ENCODE assay signal across 10 cellular contexts in genomic region chr1:160711528-160712311, GRCh38. TPM values are rescaled to one million over a fixed set of nuclear protein-coding genes. Genes with fewer than 3 reads are reported as not detected.
DNase-seq lines count a peak whose midpoint lies in the region; ATAC-seq and TF ChIP-seq lines count a peak whose summit lies in the region.
"Had no signal": no experiment of that assay in that cellular context is flagged by ENCODE, and none has a peak within 500 bp of the region (broad histone marks: within the 10 kb centered on the region; RNA-seq: fewer than 3 reads in every experiment).

Gene CD48 (minus strand): TSS chr1:160711822. CDS start chr1:160711763, 59 bp downstream.

- H3K27ac ChIP-seq in esophagus squamous epithelium (peak within 1 kb of the TSS in 3 of 4 donors; percentile 60 to 67 (median 61)), urinary bladder (ENCODE audit: low read depth) (no peak within 1 kb of the TSS)

- intact Hi-C loops in T-helper 1 cell treated with Interleukin-12 subunit alpha and Interleukin-12 subunit beta and Interleukin-4 antibody, amounts not matched to agents 30 ng/mL and 1 ng/mL, for 36 hours (cut with micrococcal nuclease), result loop anchor here (1.0 to 5.0 kb wide), 10 partner anchors 9 to 614 kb away; partner anchors contain the start of genes DCAF8, IGSF8 and TOMM40L
- intact Hi-C loops in esophagus squamous epithelium (cut with DNase I), result no loop called here

- 56 to 64% methylated on average over 8 to 9 of the region's 9 CpGs for WGBS in esophagus squamous epithelium, 2 donors
- 22% methylated on average over 9 of the region's 9 CpGs for WGBS in urinary bladder

- peaks cover 0 to 22% (median 0%) of the 10 kb centered on the region in 4 donors for H3K27me3 ChIP-seq in esophagus squamous epithelium

- ATAC-seq in HG02759 (IDR thresholded peaks at IDR 0.05; ENCODE audit: unreplicated experiment) (peak; percentile 39), HG03139 (IDR thresholded peaks at IDR 0.05; ENCODE audit: unreplicated experiment) (no peak)

- TF ChIP-seq CTCF in esophagus squamous epithelium (IDR thresholded peaks at IDR 0.05), result no peak

- peak within 1 kb of the TSS in 3 of 4 donors; percentile 17 to 55 (median 36) for H3K4me3 ChIP-seq in esophagus squamous epithelium
- peak within 1 kb of the TSS; percentile 20 for H3K4me3 ChIP-seq in urinary bladder (ENCODE audit: low read depth, low read length)

- TF ChIP-seq POLR2A in GM10847 (IDR thresholded peaks at IDR 0.05; ENCODE audit: extremely low read depth, insufficient read length) (peak; percentile 11), esophagus squamous epithelium (IDR thresholded peaks at IDR 0.05) (peak in 1 of 4 donors; percentile 16)

- no peaks in the 10 kb centered on the region for H3K36me3 ChIP-seq in esophagus squamous epithelium
- H3K36me3 ChIP-seq in urinary bladder (ENCODE audit: insufficient read depth), result no peaks in the 10 kb centered on the region

- DNase-seq in esophagus squamous epithelium (lab: John Stamatoyannopoulos, UW), result no peak
- no peak for DNase-seq in HUDEP-2 (lab: John Stamatoyannopoulos, UW; ENCODE audit: unreplicated experiment in 76 of 76)
- no peak for DNase-seq in NCI-H2081 treated with DMSO at 0.1 percent for 48 hours (lab: John Stamatoyannopoulos, UW)

- H3K4me1 ChIP-seq in esophagus squamous epithelium, result peaks cover 0 to 5% (median 0%) of the 10 kb centered on the region in 3 donors
- H3K4me1 ChIP-seq in urinary bladder (ENCODE audit: insufficient read depth), result no peaks in the 10 kb centered on the region

- no peaks in the 10 kb centered on the region for H3K9me3 ChIP-seq in esophagus squamous epithelium

RNA-seq across cellular contexts. Expression of gene CD48, which starts in this region (rescaled TPM):
- total RNA-seq in T-helper 1 cell treated with Interleukin-12 subunit alpha and Interleukin-12 subunit beta and Interleukin-4 antibody, amounts not matched to agents 30 ng/mL and 1 ng/mL, for 36 hours, result 228 and 235 TPM in 2 replicates
- total RNA-seq in esophagus squamous epithelium, result 10 to 100 TPM in 1 of 4 donors, 1 to 10 TPM in 3; 1.1 to 13.7 (median 5.3) TPM
- total RNA-seq in urinary bladder, result 7.0 TPM
- 7.5 TPM for polyA plus RNA-seq in urinary bladder
- total RNA-seq: bronchial epithelial cell, H1 had no signal

Comparison
In these comparisons a context has a peak if more than half of its experiments do, and no peak if none do; other contexts are left out.
1. RNA of gene CD48 (total RNA-seq): 228 to 235 TPM in T-helper 1 cell treated with Interleukin-12 subunit alpha and Interleukin-12 subunit beta and Interleukin-4 antibody, amounts not matched to agents 30 ng/mL and 1 ng/mL, for 36 hours; 7.0 TPM in urinary bladder (single experiment) and 1.1 to 13.7 TPM in esophagus squamous epithelium; every median in the first group is over 10 times any median in the second.